ENCODE assay signal across 14 cellular contexts in genomic region chr2:236626391-236627150, GRCh38. TPM values are rescaled to one million over a fixed set of nuclear protein-coding genes. Genes with fewer than 3 reads are reported as not detected.
"Had no signal": no experiment of that assay in that cellular context is flagged by ENCODE, and none has a peak within 500 bp of the region (broad histone marks: within the 10 kb centered on the region; RNA-seq: fewer than 3 reads in every experiment).

No MANE protein-coding gene starts in this region.

- H3K4me2 ChIP-seq: neural progenitor cell had no signal

- H3K9ac ChIP-seq: neural progenitor cell had no signal

- H3K4me3 ChIP-seq: esophagus muscularis mucosa, neural progenitor cell, pancreas, transverse colon had no signal

- H3K4me1 ChIP-seq: neural progenitor cell had no signal

- H3K36me3 ChIP-seq: esophagus muscularis mucosa, neural progenitor cell, pancreas, transverse colon had no signal

- H3K9me3 Mint-ChIP-seq: activated naive CD8-positive, alpha-beta T cell treated with anti-CD3 and anti-CD28 coated beads for 36 hours; activated T-cell treated with anti-CD3 and anti-CD28 coated beads, Interleukin-2, amount 50 U/mL, for 4 hours; neural progenitor cell; stimulated activated memory B cell treated with anti-CD40 and anti-IgM and Interleukin-4, amounts not matched to agents 10 μg/mL and 1 μg/mL and 100 μg/mL, for 72 hours; T-helper 1 cell treated with Interleukin-12 subunit alpha and Interleukin-12 subunit beta and Interleukin-4 antibody, amounts not matched to agents 30 μg/mL and 1 μg/mL, for 36 hours had no signal

- H3K4me1 Mint-ChIP-seq: activated naive CD8-positive, alpha-beta T cell treated with anti-CD3 and anti-CD28 coated beads for 36 hours; stimulated activated memory B cell treated with anti-CD40 and anti-IgM and Interleukin-4, amounts not matched to agents 10 μg/mL and 1 μg/mL and 100 μg/mL, for 72 hours had no signal

- DNase-seq: activated CD4-positive, alpha-beta T cell treated with anti-CD3 and anti-CD28 coated beads, Interleukin-2, amount 50 U/mL, for 48 hours; activated gamma-delta T cell; activated naive CD8-positive, alpha-beta T cell treated with anti-CD3 and anti-CD28 coated beads for 36 hours; activated T-cell treated with anti-CD3 and anti-CD28 coated beads, Interleukin-2, amount 50 U/mL, for 4 hours; mesenchymal stem cell; stimulated activated CD4-positive, alpha-beta T cell treated with anti-CD3 and anti-CD28 coated beads, Interleukin-1b, Interleukin-23, amount 100 ng/mL, for 48 hours; transverse colon had no signal

- H3K27me3 ChIP-seq: esophagus muscularis mucosa, neural progenitor cell, pancreas, transverse colon had no signal

- H3K9me3 ChIP-seq: esophagus muscularis mucosa, pancreas, transverse colon had no signal

- H3K27ac ChIP-seq: esophagus muscularis mucosa, neural progenitor cell, pancreas, transverse colon had no signal

- ATAC-seq: activated T-cell treated with anti-CD3 and anti-CD28 coated beads, Interleukin-2, amount 50 U/mL, for 4 hours; left lobe of liver; pancreas; stimulated activated memory B cell treated with anti-CD40 and anti-IgM and Interleukin-4, amounts not matched to agents 10 μg/mL and 1 μg/mL and 100 μg/mL, for 72 hours had no signal

- H3K4me3 Mint-ChIP-seq: activated naive CD8-positive, alpha-beta T cell treated with anti-CD3 and anti-CD28 coated beads for 36 hours; activated T-cell treated with anti-CD3 and anti-CD28 coated beads, Interleukin-2, amount 50 U/mL, for 4 hours; neural progenitor cell; stimulated activated memory B cell treated with anti-CD40 and anti-IgM and Interleukin-4, amounts not matched to agents 10 μg/mL and 1 μg/mL and 100 μg/mL, for 72 hours; T-helper 1 cell treated with Interleukin-12 subunit alpha and Interleukin-12 subunit beta and Interleukin-4 antibody, amounts not matched to agents 30 μg/mL and 1 μg/mL, for 36 hours had no signal

- H3K27ac Mint-ChIP-seq: activated naive CD8-positive, alpha-beta T cell treated with anti-CD3 and anti-CD28 coated beads for 36 hours; stimulated activated memory B cell treated with anti-CD40 and anti-IgM and Interleukin-4, amounts not matched to agents 10 μg/mL and 1 μg/mL and 100 μg/mL, for 72 hours; T-helper 1 cell treated with Interleukin-12 subunit alpha and Interleukin-12 subunit beta and Interleukin-4 antibody, amounts not matched to agents 30 μg/mL and 1 μg/mL, for 36 hours had no signal

- H2AFZ ChIP-seq: neural progenitor cell had no signal

- H3K36me3 Mint-ChIP-seq: activated naive CD8-positive, alpha-beta T cell treated with anti-CD3 and anti-CD28 coated beads for 36 hours; neural progenitor cell; stimulated activated memory B cell treated with anti-CD40 and anti-IgM and Interleukin-4, amounts not matched to agents 10 μg/mL and 1 μg/mL and 100 μg/mL, for 72 hours had no signal

RNA-seq across cellular contexts. Expression of gene ACKR3, which starts 56.9 kb away (rescaled TPM):
- total RNA-seq: fibroblast of villous mesenchyme had no signal
